ENCODE assay signal across 10 cellular contexts in genomic region chr7:142445019-142445686, GRCh38.
DNase-seq lines count a peak whose midpoint lies in the region; ATAC-seq and TF ChIP-seq lines count a peak whose summit lies in the region.
"Had no signal": no experiment of that assay in that cellular context is flagged by ENCODE, and none has a peak within 500 bp of the region (broad histone marks: within the 10 kb centered on the region; RNA-seq: fewer than 3 reads in every experiment).

No MANE protein-coding gene starts in this region.

- H3K27ac Mint-ChIP-seq in endothelial cell (ENCODE audit: unreplicated experiment) = no peak overlapping the region

- no peak overlapping the region for H3K4me2 ChIP-seq in GM23248 (ENCODE audit: unreplicated experiment)

- H3K9me2 ChIP-seq in GM23248 (ENCODE audit: insufficient read depth) = no peaks in the 10 kb centered on the region

- no peaks in the 10 kb centered on the region for H3K27me3 Mint-ChIP-seq in endothelial cell (ENCODE audit: unreplicated experiment)

- peak; percentile 51 for TF ChIP-seq CTCF in 22Rv1 (IDR thresholded peaks at IDR 0.05)
- peak; percentile 52; the same call in 1 of the 2 replicates for TF ChIP-seq CTCF in GM12874 (IDR thresholded peaks at IDR 0.05; ENCODE audit: insufficient read depth, low read depth, low read length)
- peak; percentile 26; the same call in 1 of the 2 replicates for TF ChIP-seq CTCF in WI38 (IDR thresholded peaks at IDR 0.05; ENCODE audit: low read depth, low read length)
- TF ChIP-seq CTCF in endothelial cell (IDR thresholded peaks at IDR 0.05; ENCODE audit: unreplicated experiment) = peak; percentile 40

- no peaks in the 10 kb centered on the region for H3K9me3 ChIP-seq in GM23248 (ENCODE audit: low read depth)

- WGBS in GM23248 (ENCODE audit: low coverage in 1 of 2, low lambda C conversion rate in 2 of 2, missing lambda C conversion rate in 2 of 2), 2 experiments = 63 to 68% methylated on average over 7 of the region's 7 CpGs

- no peak overlapping the region for H3K9ac ChIP-seq in GM23248

- peaks cover 37% of the 10 kb centered on the region for H3K4me1 Mint-ChIP-seq in endothelial cell (ENCODE audit: unreplicated experiment)

- H3K36me3 ChIP-seq in GM23248 (ENCODE audit: low read depth) = no peaks in the 10 kb centered on the region

- H3K9me3 Mint-ChIP-seq in endothelial cell (ENCODE audit: unreplicated experiment) = no peaks in the 10 kb centered on the region

- no peaks in the 10 kb centered on the region for H4K20me1 ChIP-seq in GM23248 (ENCODE audit: insufficient read depth)

- H3F3A ChIP-seq in GM23248 (ENCODE audit: insufficient read depth) = peaks cover 9% of the 10 kb centered on the region

- H3K4me3 ChIP-seq in WI38 (ENCODE audit: low read depth, low read length) = no peak overlapping the region
- H3K4me3 ChIP-seq in GM23248 = no peak overlapping the region

- peaks cover 17% of the 10 kb centered on the region for H3K4me1 ChIP-seq in GM23248 (ENCODE audit: insufficient read depth)

- DNase-seq in endothelial cell (ENCODE audit: low spot score) (peak; percentile 62), SW480 (ENCODE audit: low spot score) (no peak), GM23248 (no peak)
- DNase-seq: COR-L47 had no signal

- no peaks in the 10 kb centered on the region for H3K36me3 Mint-ChIP-seq in endothelial cell (ENCODE audit: low read depth, unreplicated experiment)

- ATAC-seq in GM19397 (IDR thresholded peaks at IDR 0.05; ENCODE audit: unreplicated experiment) = no peak
- no peak for ATAC-seq in HG02678 (IDR thresholded peaks at IDR 0.05; ENCODE audit: unreplicated experiment)
- ATAC-seq: Right ventricle myocardium inferior had no signal

- H3K27ac ChIP-seq in 22Rv1 = no peak overlapping the region
- H3K27ac ChIP-seq in GM23248 = no peak overlapping the region

- H2AFZ ChIP-seq in GM23248 = no peak overlapping the region

- H3K27me3 ChIP-seq in GM23248 (replicated peaks; ENCODE audit: insufficient read depth) = 0 out of 2 replicates have a peak, but pooled peaks cover 4% of the 10 kb centered on the region

- no peak overlapping the region for H3K4me3 Mint-ChIP-seq in endothelial cell (ENCODE audit: unreplicated experiment)

- H3K79me2 ChIP-seq in GM23248 (ENCODE audit: insufficient read depth) = no peaks in the 10 kb centered on the region

- in situ Hi-C loops in GM23248 (cut with MboI) = no loop called here
